ENCODE assay signal across 18 cellular contexts in the genomic region with DNA sequence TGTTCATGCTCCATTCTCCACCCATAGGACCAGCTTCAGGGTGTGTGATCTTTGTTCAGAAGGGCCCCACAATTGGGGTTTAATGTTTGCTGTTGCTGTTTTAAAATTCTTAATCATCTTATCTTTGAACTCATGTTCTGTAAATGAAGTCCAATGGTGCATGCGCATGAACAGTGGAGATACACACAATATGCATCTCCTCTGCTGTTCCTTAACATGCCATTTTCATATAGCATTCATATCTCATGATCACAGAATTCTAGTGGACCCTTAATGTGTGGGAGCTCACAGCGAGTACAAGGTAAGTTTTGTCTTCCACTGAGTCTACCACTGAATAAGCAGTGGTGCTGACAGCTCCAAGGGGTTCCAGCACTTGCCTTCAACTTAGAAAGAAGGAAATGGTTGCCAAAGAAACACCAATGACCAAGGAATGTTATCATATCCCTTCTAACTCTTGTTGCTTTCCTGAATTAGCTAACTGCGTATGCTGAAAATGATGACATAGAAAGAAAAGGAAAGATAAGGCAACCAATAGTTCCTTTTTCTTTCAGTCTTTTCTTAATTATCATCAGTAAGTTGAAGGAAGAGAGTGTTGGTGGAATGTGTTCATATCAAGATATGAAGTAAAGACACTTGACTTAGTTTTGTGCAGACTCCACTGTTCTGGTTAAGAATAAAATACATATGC.
"Had no signal": no experiment of that assay in that cellular context is flagged by ENCODE, and none has a peak within 500 bp of the region (broad histone marks: within the 10 kb centered on the region; RNA-seq: fewer than 3 reads in every experiment).

No MANE protein-coding gene starts in this region.

- ATAC-seq: esophagus mucosa; mucosa of descending colon; sciatic nerve; stimulated activated naive CD8-positive, alpha-beta T cell treated with anti-CD3 and anti-CD28 coated beads, Interleukin-15, amount 100 ng/mL, for 72 hours had no signal

- H3K27me3 ChIP-seq: adrenal gland, breast epithelium, vagina had no signal

- DNase-seq: activated CD4-positive, alpha-beta T cell treated with anti-CD3 and anti-CD28 coated beads, Interleukin-2, amount 50 U/mL, for 4 hours; activated gamma-delta T cell; adrenal gland; cerebellar nuclear complex; effector CD4-positive, alpha-beta T cell; mesenchymal stem cell; mucosa of descending colon; naive B cell; stimulated activated CD4-positive, alpha-beta T cell treated with anti-CD3 and anti-CD28 coated beads, Interleukin-4, amount 100 ng/mL, for 1 hour; stimulated activated naive CD8-positive, alpha-beta T cell treated with anti-CD3 and anti-CD28 coated beads, Interleukin-15, amount 100 ng/mL, for 72 hours; T-helper 9 cell; trophoblast cell; WERI-Rb-1 had no signal

- H3K4me1 ChIP-seq: adrenal gland, breast epithelium, vagina had no signal

- H3K9me3 ChIP-seq: adrenal gland, vagina had no signal

- H3K4me3 ChIP-seq: adrenal gland, breast epithelium, mucosa of descending colon, smooth muscle cell, vagina had no signal

- H3K27ac ChIP-seq: adrenal gland, breast epithelium, vagina, WERI-Rb-1 had no signal

- H3K4me2 ChIP-seq: smooth muscle cell had no signal

- H3K36me3 ChIP-seq: adrenal gland, breast epithelium, vagina had no signal
